1 cellular context compared by ENCODE assay signal in genomic region chr22:19430890-19431541, GRCh38.
TF ChIP-seq lines count a peak whose summit lies in the region.

No MANE protein-coding gene starts in this region.

TF ChIP-seq in GM12878, 131 proteins besides CTCF, POLR2A, EP300 and RAD21:
- TF ChIP-seq MYC (IDR thresholded peaks at IDR 0.05; ENCODE audit: insufficient read depth, insufficient read length, insufficient replicate concordance, low read length, severe bottlenecking) (peak; percentile 30), USF1 (IDR thresholded peaks at IDR 0.05; ENCODE audit: borderline replicate concordance, extremely low read length, insufficient read depth, low read depth, low read length) (peak; percentile 31), ZNF274 (IDR thresholded peaks at IDR 0.05; ENCODE audit: insufficient read depth, insufficient read length) (no peak), NFXL1 (IDR thresholded peaks at IDR 0.05; ENCODE audit: borderline replicate concordance) (no peak), EED (IDR thresholded peaks at IDR 0.05; ENCODE audit: low read depth) (no peak), RUNX3 (IDR thresholded peaks at IDR 0.05; ENCODE audit: low read length) (peak; percentile 24; the same call in 1 of the 2 replicates), CBFB (IDR thresholded peaks at IDR 0.05; ENCODE audit: low read depth) (0 out of 2 replicates have a peak, but pooled peaks have one; percentile 29), BHLHE40 (IDR thresholded peaks at IDR 0.05; ENCODE audit: borderline replicate concordance in 1 of 2, low read depth in 2 of 2, low read length in 1 of 2) (peak; percentile 77 to 91; a peak in 3 of 4 replicates), SIN3A (IDR thresholded peaks at IDR 0.05; ENCODE audit: low read depth, low read length) (peak; percentile 0; the same call in 1 of the 2 replicates)
